ENCODE assay signal across 8 cellular contexts in the genomic region with DNA sequence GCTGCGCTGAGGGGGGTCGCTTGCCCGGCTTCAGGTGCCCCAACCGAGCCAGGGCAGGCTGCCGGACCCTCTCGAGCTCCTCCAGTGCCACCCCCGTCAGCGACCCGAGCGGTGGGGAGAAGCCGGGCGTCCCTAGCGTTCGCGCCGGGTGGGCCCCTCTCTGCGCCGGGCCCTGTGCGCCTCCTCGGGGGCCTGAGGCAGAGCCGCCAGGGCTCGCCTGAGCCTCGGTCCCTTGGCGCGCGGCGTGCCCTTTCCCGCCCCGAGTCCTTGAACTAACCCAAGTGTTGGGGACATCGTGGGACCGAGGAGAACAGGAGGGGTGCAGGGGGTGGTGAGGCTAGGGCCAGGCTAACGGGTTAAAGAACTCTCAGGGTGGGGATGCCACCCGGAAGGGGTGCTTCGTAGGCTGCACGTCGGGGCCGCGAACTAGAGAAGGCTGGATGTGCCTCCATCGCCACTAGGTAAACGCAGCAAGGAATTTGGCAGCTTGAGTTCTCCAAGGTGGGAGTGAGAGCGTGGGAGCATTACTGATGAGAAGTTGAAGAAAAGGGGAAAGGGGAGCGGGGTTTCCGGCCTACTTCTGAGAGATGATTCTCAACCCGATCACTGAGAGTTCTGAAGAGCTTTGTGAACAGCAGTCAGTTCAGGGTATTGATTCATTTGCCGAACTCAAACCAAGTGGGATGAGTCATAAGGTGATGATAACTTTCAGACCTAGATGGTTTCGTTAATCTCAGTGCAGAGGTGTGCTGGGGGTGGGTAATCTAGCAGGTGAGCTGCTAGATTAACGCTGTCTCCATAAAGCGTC. TPM values are rescaled to one million over a fixed set of nuclear protein-coding genes. Genes with fewer than 3 reads are reported as not detected.
DNase-seq lines count a peak whose midpoint lies in the region; ATAC-seq lines count a peak whose summit lies in the region.

No MANE protein-coding gene starts in this region.

- H3K4me3 ChIP-seq in HUES64 (ENCODE audit: low read length): peak overlapping the region; percentile 81
- peak overlapping the region; percentile 93 for H3K4me3 ChIP-seq in iPS-11a (ENCODE audit: low read depth, low read length)
- peak overlapping the region; percentile 85 for H3K4me3 ChIP-seq in skeletal muscle satellite cell (ENCODE audit: low read length)

- H3K27me3 ChIP-seq in HUES64 (ENCODE audit: insufficient read depth, low read length) (no peaks in the 10 kb centered on the region), skeletal muscle satellite cell (ENCODE audit: control insufficient read depth, insufficient read depth, low read length) (no peaks in the 10 kb centered on the region)

- peak overlapping the region; percentile 82 for H3K9ac ChIP-seq in HUES64 (ENCODE audit: low read depth, low read length)
- H3K9ac ChIP-seq in skeletal muscle satellite cell (ENCODE audit: low read depth, low read length): peak overlapping the region; percentile 92

- H3K27me3 Mint-ChIP-seq in T-cell: no peaks in the 10 kb centered on the region

- ATAC-seq in GM21447 (IDR thresholded peaks at IDR 0.05; ENCODE audit: unreplicated experiment): peak; percentile 42
- peak; percentile 44 to 46 (median 45) for ATAC-seq in T-cell (replicated peaks in 1 of 4)

- H3K4me1 ChIP-seq in HUES64 (ENCODE audit: insufficient read depth, low read length) (peaks cover 11% of the 10 kb centered on the region), skeletal muscle satellite cell (ENCODE audit: control insufficient read depth, insufficient read depth, low read length) (peaks cover 6% of the 10 kb centered on the region)

- peak overlapping the region; percentile 87 to 90 (median 89) for H3K4me3 Mint-ChIP-seq in T-cell

- H3K9me3 Mint-ChIP-seq in T-cell: no peaks in the 10 kb centered on the region

- POLR2A ChIA-PET in T-cell (lab: Charles Lee): interaction anchor here (0.5 to 1.5 kb wide), 7 partner anchors 9 to 866 kb away, joined by 5 to 10 read pairs (median 6); partner anchors contain the start of gene ANAPC5 (in 1 of the 2)

- peaks cover 16% of the 10 kb centered on the region for H3K36me3 Mint-ChIP-seq in T-cell

- H3K4me1 Mint-ChIP-seq in T-cell: peaks cover 45 to 57% (median 55%) of the 10 kb centered on the region in 3 donors

- peak overlapping the region; percentile 94 to 96 for H3K27ac Mint-ChIP-seq in T-cell

- peak; percentile 45 for DNase-seq in EH (ENCODE audit: low read depth)
- DNase-seq in T-cell: peak; percentile 21 to 68 (median 48)
- no peak for DNase-seq in H4 (ENCODE audit: low spot score)

- CTCF ChIA-PET in T-cell (lab: Charles Lee): interaction anchor here (0.6 to 1.8 kb wide), 8 partner anchors 16 to 812 kb away, joined by 3 to 8 read pairs (median 4); partner anchors contain the start of gene ANAPC5 (in 1 of the 2)

- under 1% methylated on average over 48 of the region's 48 CpGs for WGBS in HUES64

- H3K4me2 ChIP-seq in skeletal muscle satellite cell (ENCODE audit: low read length): peak overlapping the region; percentile 80

- peaks cover 23% of the 10 kb centered on the region for H3K36me3 ChIP-seq in HUES64 (ENCODE audit: insufficient read depth, low read length)
- H3K36me3 ChIP-seq in skeletal muscle satellite cell (ENCODE audit: insufficient read depth, low read length): peaks cover 12% of the 10 kb centered on the region

- no peaks in the 10 kb centered on the region for H3K9me3 ChIP-seq in HUES64 (ENCODE audit: insufficient read depth, low read depth, low read length)
- no peaks in the 10 kb centered on the region for H3K9me3 ChIP-seq in skeletal muscle satellite cell (replicated peaks; ENCODE audit: low read length)

- H3K27ac ChIP-seq in HUES64 (ENCODE audit: low read depth, low read length) (peak overlapping the region; percentile 84), angular gyrus (ENCODE audit: low read depth, low read length) (peak overlapping the region; percentile 74)

RNA-seq across cellular contexts. Expression of gene RNF34, which starts 0.6 kb away (rescaled TPM):
- 40.4 TPM for polyA plus RNA-seq in HUES64 (2013, experiment 1 of 2)
- polyA plus RNA-seq in HUES64 (2013, experiment 2 of 2): 38.6 TPM
- 10 to 100 TPM; 71.8 to 94.5 (median 80.8) TPM for total RNA-seq in T-cell
- 35.4 and 36.0 TPM in 2 replicates for total RNA-seq in skeletal muscle satellite cell (2012; rRNA removed)
- total RNA-seq in H4 (2014; rRNA removed; shearing (Covaris generic)): 51.1 and 54.5 TPM in 2 replicates

RNA-seq across cellular contexts. Expression of gene ANAPC5, which starts 48.3 kb away (rescaled TPM):
- polyA plus RNA-seq in HUES64 (2013, experiment 1 of 2): 76.1 TPM
- 74.6 TPM for polyA plus RNA-seq in HUES64 (2013, experiment 2 of 2)
- 100 to 1,000 TPM; 121 to 134 (median 126) TPM for total RNA-seq in T-cell
- total RNA-seq in skeletal muscle satellite cell (2012; rRNA removed): 145 and 165 TPM in 2 replicates
- total RNA-seq in H4 (2014; rRNA removed; shearing (Covaris generic)): 128 and 134 TPM in 2 replicates
